ENCODE assay signal across 13 cellular contexts in genomic region chr4:17092990-17093880, GRCh38.
DNase-seq lines count a peak whose midpoint lies in the region; ATAC-seq and TF ChIP-seq lines count a peak whose summit lies in the region.
"Had no signal": no experiment of that assay in that cellular context is flagged by ENCODE, and none has a peak within 500 bp of the region (broad histone marks: within the 10 kb centered on the region; RNA-seq: fewer than 3 reads in every experiment).

No MANE protein-coding gene starts in this region.

- H3K4me3 Mint-ChIP-seq in WTC11 (no peak overlapping the region), endodermal cell (no peak overlapping the region)
- H3K4me3 Mint-ChIP-seq: activated naive CD8-positive, alpha-beta T cell; memory B cell had no signal

- H3K4me1 ChIP-seq in mesendoderm (ENCODE audit: control insufficient read depth, low read depth, low read length) (peaks cover 13% of the 10 kb centered on the region), endodermal cell (ENCODE audit: control insufficient read depth, insufficient read depth, low read length) (no peaks in the 10 kb centered on the region)

- no peak overlapping the region for H3K18ac ChIP-seq in mesendoderm (ENCODE audit: low read length)

- no peaks in the 10 kb centered on the region for H3K79me2 ChIP-seq in mesendoderm (ENCODE audit: control insufficient read depth, insufficient read depth, low read length)

- H3K27me3 Mint-ChIP-seq in WTC11 (ENCODE audit: low read depth) = no peaks in the 10 kb centered on the region; the same call in 1 of the 2 replicates
- no peaks in the 10 kb centered on the region for H3K27me3 Mint-ChIP-seq in endodermal cell (ENCODE audit: insufficient read depth)

- H3K27ac Mint-ChIP-seq in WTC11 = no peak overlapping the region
- no peak overlapping the region for H3K27ac Mint-ChIP-seq in endodermal cell
- H3K27ac Mint-ChIP-seq: activated naive CD8-positive, alpha-beta T cell; memory B cell had no signal

- H3K4me3 ChIP-seq in mesendoderm (ENCODE audit: low read length) (no peak overlapping the region), endodermal cell (ENCODE audit: low read length) (no peak overlapping the region)

- H3K9me3 ChIP-seq in endodermal cell (ENCODE audit: control insufficient read depth, low read length) = no peaks in the 10 kb centered on the region

- no peak overlapping the region for H4K8ac ChIP-seq in mesendoderm (ENCODE audit: low read depth, low read length)

- no peak overlapping the region for H3K4me2 ChIP-seq in mesendoderm (ENCODE audit: low read length)

- no peak overlapping the region for H4K5ac ChIP-seq in mesendoderm (ENCODE audit: low read length)

- WGBS in mesendoderm (ENCODE audit: extremely low coverage, insufficient coverage, low lambda C conversion rate) = no CpG with 5 or more reads among the region's 7 CpGs
- WGBS in endodermal cell (ENCODE audit: insufficient coverage in 1 of 2, insufficient read length in 1 of 2), 2 experiments = 90 to 91% methylated on average over 4 to 7 of the region's 7 CpGs

- no peaks in the 10 kb centered on the region for H3K79me1 ChIP-seq in mesendoderm (ENCODE audit: low read length)

- POLR2A ChIA-PET in WTC11 (lab: Charles Lee) = no interaction called here

- no peaks in the 10 kb centered on the region for H3K27me3 ChIP-seq in mesendoderm (ENCODE audit: insufficient read depth, low read length, poor library complexity)
- no peaks in the 10 kb centered on the region for H3K27me3 ChIP-seq in endodermal cell (ENCODE audit: control insufficient read depth, insufficient read depth, low read length, poor library complexity, severe bottlenecking)

- H3K4me1 Mint-ChIP-seq in WTC11 (peaks cover 37% of the 10 kb centered on the region), endodermal cell (peaks cover 30% of the 10 kb centered on the region)

- CTCF ChIA-PET in WTC11 (lab: Charles Lee) = interaction anchor here (1.1 kb wide), 1 partner anchor 177 kb away, joined by 3 read pairs; no protein-coding TSS in a partner anchor

- H3K56ac ChIP-seq in mesendoderm (ENCODE audit: low read length) = no peak overlapping the region

- H2BK5ac ChIP-seq in mesendoderm (ENCODE audit: low read length) = no peak overlapping the region

- peak overlapping the region; percentile 11 for H2AK5ac ChIP-seq in mesendoderm (ENCODE audit: low read length)

- no peak overlapping the region for H2BK15ac ChIP-seq in mesendoderm (replicated peaks; ENCODE audit: low read depth)

- TF ChIP-seq CTCF in WTC11 (IDR thresholded peaks at IDR 0.05) (no peak), endodermal cell (conservative IDR thresholded peaks at IDR 0.05) (no peak)

- H3K27ac ChIP-seq in mesendoderm (ENCODE audit: low read depth, low read length) (no peak overlapping the region), endodermal cell (ENCODE audit: low read depth, low read length) (no peak overlapping the region)

- H3K4ac ChIP-seq in mesendoderm (ENCODE audit: low read depth, low read length) = no peak overlapping the region

- no peaks in the 10 kb centered on the region for H3K36me3 Mint-ChIP-seq in WTC11
- no peaks in the 10 kb centered on the region for H3K36me3 Mint-ChIP-seq in endodermal cell (ENCODE audit: low read depth)
- H3K36me3 Mint-ChIP-seq: activated naive CD8-positive, alpha-beta T cell; memory B cell had no signal

- H3K36me3 ChIP-seq in mesendoderm (ENCODE audit: control insufficient read depth, insufficient read depth, low read length) (no peaks in the 10 kb centered on the region), endodermal cell (ENCODE audit: control insufficient read depth, insufficient read depth, low read length) (no peaks in the 10 kb centered on the region)

- DNase-seq in mesendoderm = no peak
- DNase-seq in SHP77 (lab: John Stamatoyannopoulos, UW) = no peak
- DNase-seq in WTC11 (ENCODE audit: low spot score) = no peak
- no peak for DNase-seq in stimulated activated CD4-positive, alpha-beta T cell treated with anti-CD3 and anti-CD28 coated beads, Interleukin-4, amount 100 ng/mL, for 24 hours
- DNase-seq in endodermal cell = no peak
- DNase-seq: COR-L47, head of caudate nucleus, NCI-H2029 treated with DMSO at 0.1 percent for 48 hours had no signal

- H2BK120ac ChIP-seq in mesendoderm (ENCODE audit: low read depth, low read length) = no peak overlapping the region

- H3K9ac ChIP-seq in mesendoderm (ENCODE audit: low read length) = no peak overlapping the region
- no peak overlapping the region for H3K9ac ChIP-seq in endodermal cell (ENCODE audit: extremely low read depth, low read length, poor library complexity, severe bottlenecking)

- H3K23ac ChIP-seq in mesendoderm (ENCODE audit: low read length) = no peak overlapping the region

- no peaks in the 10 kb centered on the region for H3K9me3 Mint-ChIP-seq in WTC11
- no peaks in the 10 kb centered on the region for H3K9me3 Mint-ChIP-seq in endodermal cell

- ATAC-seq in GM18873 (IDR thresholded peaks at IDR 0.05; ENCODE audit: low FRiP score, unreplicated experiment) (peak; percentile 92), GM21576 (IDR thresholded peaks at IDR 0.05; ENCODE audit: unreplicated experiment) (peak; percentile 85), HG03103 (IDR thresholded peaks at IDR 0.05; ENCODE audit: low read depth, unreplicated experiment) (peak; percentile 58), WTC11 (no peak)

TF ChIP-seq in WTC11, 78 proteins besides CTCF, POLR2A, EP300 and RAD21:
- no peak for TF ChIP-seq TEAD4 (CRISPR knock-in tag; IDR thresholded peaks at IDR 0.05)
- TF ChIP-seq TP53 (CRISPR knock-in tag; IDR thresholded peaks at IDR 0.05) = no peak
- TF ChIP-seq TCF7 (CRISPR knock-in tag; IDR thresholded peaks at IDR 0.05; ENCODE audit: low read depth) = no peak
- TF ChIP-seq PREB (CRISPR knock-in tag; IDR thresholded peaks at IDR 0.05; ENCODE audit: borderline replicate concordance) = no peak
- no peak for TF ChIP-seq ATF1 (CRISPR knock-in tag; IDR thresholded peaks at IDR 0.05)
- no peak for TF ChIP-seq ETV6 (CRISPR knock-in tag; IDR thresholded peaks at IDR 0.05)
- no peak for TF ChIP-seq MLX (CRISPR knock-in tag; IDR thresholded peaks at IDR 0.05)
- TF ChIP-seq NR2C2 (CRISPR knock-in tag; IDR thresholded peaks at IDR 0.05) = no peak
- TF ChIP-seq ZNF138 (CRISPR knock-in tag; conservative IDR thresholded peaks at IDR 0.05) = no peak
- TF ChIP-seq JAZF1 (CRISPR knock-in tag; IDR thresholded peaks at IDR 0.05) = no peak
- no peak for TF ChIP-seq ZNF281 (CRISPR knock-in tag; IDR thresholded peaks at IDR 0.05)
- TF ChIP-seq E2F1 (CRISPR knock-in tag; IDR thresholded peaks at IDR 0.05) = no peak
- no peak for TF ChIP-seq ZNF263 (CRISPR knock-in tag; IDR thresholded peaks at IDR 0.05; ENCODE audit: low read depth)
- TF ChIP-seq NFE2L1 (CRISPR knock-in tag; IDR thresholded peaks at IDR 0.05) = no peak
- no peak for TF ChIP-seq NR1H2 (CRISPR knock-in tag; IDR thresholded peaks at IDR 0.05)
- no peak for TF ChIP-seq SOX15 (CRISPR knock-in tag; IDR thresholded peaks at IDR 0.05)
- TF ChIP-seq JUN (CRISPR knock-in tag; IDR thresholded peaks at IDR 0.05) = no peak
- no peak for TF ChIP-seq ELF4 (CRISPR knock-in tag; IDR thresholded peaks at IDR 0.05; ENCODE audit: low read depth)
- no peak for TF ChIP-seq CREM (CRISPR knock-in tag; IDR thresholded peaks at IDR 0.05)
TF ChIP-seq in WTC11: peak in this region for 0.
